10 cellular contexts compared by ENCODE assay signal in genomic region chr17:14310101-14310500, GRCh38. TPM values are rescaled to one million over a fixed set of nuclear protein-coding genes. Genes with fewer than 3 reads are reported as not detected.
DNase-seq lines count a peak whose midpoint lies in the region; ATAC-seq, FAIRE-seq and TF ChIP-seq lines count a peak whose summit lies in the region.
"Had no signal": no experiment of that assay in that cellular context is flagged by ENCODE, and none has a peak within 500 bp of the region (broad histone marks: within the 10 kb centered on the region; RNA-seq: fewer than 3 reads in every experiment).

No MANE protein-coding gene starts in this region.

- DNase-seq in activated T-cell treated with anti-CD3 and anti-CD28 coated beads, Interleukin-2, amount 50 U/mL, for 72 hours, result no peak
- DNase-seq in activated T-cell treated with anti-CD3 and anti-CD28 coated beads, Interleukin-2, amount 50 U/mL, for 1 hour, result no peak
- DNase-seq in central memory CD8-positive, alpha-beta T cell (ENCODE audit: low spot score in 2 of 2), result no peak
- DNase-seq in HepG2 (ENCODE audit: low spot score) (no peak), activated gamma-delta T cell treated with Interleukin-2 at 50 U/mL for 16 hours (no peak), NCI-H2081 treated with DMSO at 0.1 percent for 48 hours (lab: John Stamatoyannopoulos, UW) (no peak)
- DNase-seq: activated CD4-positive, alpha-beta T cell treated with anti-CD3 and anti-CD28 coated beads, Interleukin-2, amount 50 U/mL, for 1 hour; tibial artery had no signal

- no peak for TF ChIP-seq RAD21 in HepG2 (CRISPR knock-in tag; IDR thresholded peaks at IDR 0.05)

- peaks cover 3 to 7% of the 10 kb centered on the region in 2 donors for H3K36me3 Mint-ChIP-seq in activated T-cell treated with anti-CD3 and anti-CD28 coated beads, Interleukin-2, amount 50 U/mL, for 72 hours (ENCODE audit: insufficient read depth in 2 of 2)
- H3K36me3 Mint-ChIP-seq in central memory CD8-positive, alpha-beta T cell (ENCODE audit: insufficient read depth), result peaks cover 10% of the 10 kb centered on the region
- H3K36me3 Mint-ChIP-seq in stimulated activated memory B cell treated with anti-CD40 and anti-IgM and Interleukin-4, amounts not matched to agents 10 μg/mL and 1 μg/mL and 100 μg/mL, for 72 hours, result peaks cover 26% of the 10 kb centered on the region

- H3K9me3 Mint-ChIP-seq in activated T-cell treated with anti-CD3 and anti-CD28 coated beads, Interleukin-2, amount 50 U/mL, for 72 hours, result no peaks in the 10 kb centered on the region
- H3K9me3 Mint-ChIP-seq in central memory CD8-positive, alpha-beta T cell, result no peaks in the 10 kb centered on the region
- no peaks in the 10 kb centered on the region for H3K9me3 Mint-ChIP-seq in stimulated activated memory B cell treated with anti-CD40 and anti-IgM and Interleukin-4, amounts not matched to agents 10 μg/mL and 1 μg/mL and 100 μg/mL, for 72 hours

- no peaks in the 10 kb centered on the region for H3K27me3 ChIP-seq in HepG2 (ENCODE audit: control insufficient read depth in 1 of 2, insufficient read depth in 2 of 2, low read length in 2 of 2)

- H2AFZ ChIP-seq in HepG2 (ENCODE audit: low read length), result no peak overlapping the region

- in situ Hi-C loops in HepG2 (cut with HindIII; ENCODE audit: extremely low pct_ligation_motif_present, low pct_unique_long_range_greater_than_20kb), result no loop called here

- peak overlapping the region; percentile 20 for H3K27ac Mint-ChIP-seq in activated T-cell treated with anti-CD3 and anti-CD28 coated beads, Interleukin-2, amount 50 U/mL, for 72 hours
- H3K27ac Mint-ChIP-seq in central memory CD8-positive, alpha-beta T cell (ENCODE audit: low read depth), result no peak overlapping the region
- H3K27ac Mint-ChIP-seq in stimulated activated memory B cell treated with anti-CD40 and anti-IgM and Interleukin-4, amounts not matched to agents 10 μg/mL and 1 μg/mL and 100 μg/mL, for 72 hours, result no peak overlapping the region

- FAIRE-seq in HepG2 (lab: Jason Lieb, UNC), result no peak

- intact Hi-C loops in HepG2 (cut with micrococcal nuclease; ENCODE audit: unreplicated experiment), result no loop called here

- peaks cover 91% of the 10 kb centered on the region for H3K79me2 ChIP-seq in HepG2 (ENCODE audit: insufficient read depth, low read length)

- TF ChIP-seq POLR2A in HepG2 (IDR thresholded peaks at IDR 0.05; ENCODE audit: insufficient read depth in 1 of 2, low read depth in 2 of 2, low read length in 2 of 2), result no peak

- TF ChIP-seq EP300 in HepG2 (IDR thresholded peaks at IDR 0.05; ENCODE audit: low read depth in 2 of 2, low read length in 2 of 2) (no peak), HepG2 (CRISPR knock-in tag; IDR thresholded peaks at IDR 0.05; ENCODE audit: borderline replicate concordance) (no peak)

- 95% methylated on average over 13 of the region's 13 CpGs for WGBS in HepG2 (ENCODE audit: low lambda C conversion rate)

- peaks cover 48% of the 10 kb centered on the region for H3K4me1 Mint-ChIP-seq in activated T-cell treated with anti-CD3 and anti-CD28 coated beads, Interleukin-2, amount 50 U/mL, for 72 hours (ENCODE audit: low read depth)
- peaks cover 21% of the 10 kb centered on the region for H3K4me1 Mint-ChIP-seq in central memory CD8-positive, alpha-beta T cell
- H3K4me1 Mint-ChIP-seq in stimulated activated memory B cell treated with anti-CD40 and anti-IgM and Interleukin-4, amounts not matched to agents 10 μg/mL and 1 μg/mL and 100 μg/mL, for 72 hours, result peaks cover 20% of the 10 kb centered on the region

- no peaks in the 10 kb centered on the region for H3K9me3 ChIP-seq in HepG2 (ENCODE audit: low read length)
- H3K9me3 ChIP-seq: tibial artery had no signal

- POLR2A ChIA-PET in HepG2 (lab: Yijun Ruan, JAX), result interaction anchor here (1.0 to 14.0 kb wide), 8 partner anchors 9 to 83 kb away, joined by 3 to 288 read pairs (median 5); partner anchors contain the start of gene HS3ST3B1

- H3K9ac ChIP-seq in HepG2 (ENCODE audit: insufficient read depth, low read depth, low read length), result no peak overlapping the region

- H3K36me3 ChIP-seq in HepG2 (replicated peaks in 1 of 2; ENCODE audit: control insufficient read depth in 1 of 2, insufficient read depth in 2 of 2, low read length in 2 of 2), result peaks cover 11 to 37% of the 10 kb centered on the region in 2 experiments; a peak in 4 of 5 replicates
- H3K36me3 ChIP-seq: tibial artery had no signal

- peaks cover 19% of the 10 kb centered on the region for H4K20me1 ChIP-seq in HepG2 (ENCODE audit: insufficient read depth, low read length)

- no peak for TF ChIP-seq CTCF in HepG2 (CRISPR knock-in tag; IDR thresholded peaks at IDR 0.05)

- ATAC-seq in activated T-cell treated with anti-CD3 and anti-CD28 coated beads, Interleukin-2, amount 50 U/mL, for 72 hours (replicated peaks in 1 of 2), result no peak
- no peak for ATAC-seq in central memory CD8-positive, alpha-beta T cell (replicated peaks; ENCODE audit: extremely low read depth, poor library complexity, severe bottlenecking)
- ATAC-seq in HepG2, result no peak
- no peak for ATAC-seq in stimulated activated memory B cell treated with anti-CD40 and anti-IgM and Interleukin-4, amounts not matched to agents 10 μg/mL and 1 μg/mL and 100 μg/mL, for 72 hours
- ATAC-seq in GM21576 (IDR thresholded peaks at IDR 0.05; ENCODE audit: unreplicated experiment), result no peak

- H3K4me3 Mint-ChIP-seq in activated T-cell treated with anti-CD3 and anti-CD28 coated beads, Interleukin-2, amount 50 U/mL, for 72 hours, result peak overlapping the region; percentile 83 to 88
- H3K4me3 Mint-ChIP-seq in central memory CD8-positive, alpha-beta T cell, result peak overlapping the region; percentile 78
- H3K4me3 Mint-ChIP-seq in stimulated activated memory B cell treated with anti-CD40 and anti-IgM and Interleukin-4, amounts not matched to agents 10 μg/mL and 1 μg/mL and 100 μg/mL, for 72 hours, result peak overlapping the region; percentile 11

- H3K27me3 Mint-ChIP-seq in activated T-cell treated with anti-CD3 and anti-CD28 coated beads, Interleukin-2, amount 50 U/mL, for 72 hours (ENCODE audit: low read depth), result no peaks in the 10 kb centered on the region
- H3K27me3 Mint-ChIP-seq in central memory CD8-positive, alpha-beta T cell, result no peaks in the 10 kb centered on the region
- peaks cover 53% of the 10 kb centered on the region for H3K27me3 Mint-ChIP-seq in stimulated activated memory B cell treated with anti-CD40 and anti-IgM and Interleukin-4, amounts not matched to agents 10 μg/mL and 1 μg/mL and 100 μg/mL, for 72 hours

- H3K4me3 ChIP-seq in HepG2 (replicated peaks in 1 of 3; ENCODE audit: insufficient read depth in 1 of 3, low read depth in 2 of 3, low read length in 3 of 3), result no peak overlapping the region

- peak overlapping the region; percentile 66; the same call in 1 of the 2 replicates for H3K4me2 ChIP-seq in HepG2 (ENCODE audit: low read depth, low read length)

- H3K27ac ChIP-seq in HepG2 (ENCODE audit: extremely low read length, insufficient read depth, low read length), result peak overlapping the region; percentile 23
- H3K27ac ChIP-seq: tibial artery had no signal

- BruUV-seq in HepG2 (replicated peaks; lab: Mats Ljungman, UMichigan), result no TSS peak

- CTCF ChIA-PET in HepG2 (lab: Yijun Ruan, JAX; ENCODE audit: low intra/inter-chr PET ratio, low total read pairs), result no interaction called here

- H3K4me1 ChIP-seq in HepG2 (ENCODE audit: insufficient read depth, low read length), result peaks cover 56% of the 10 kb centered on the region

TF ChIP-seq in HepG2, 621 proteins besides CTCF, POLR2A, EP300 and RAD21:
- TF ChIP-seq IRX3 (CRISPR knock-in tag; IDR thresholded peaks at IDR 0.05; ENCODE audit: borderline replicate concordance, low read depth) (no peak), ZBTB38 (CRISPR knock-in tag; IDR thresholded peaks at IDR 0.05) (0 out of 2 replicates have a peak, but pooled peaks have one; percentile 40)

RNA-seq across cellular contexts. Expression of gene HS3ST3B1, which starts 9.2 kb away (rescaled TPM):
- total RNA-seq in activated T-cell treated with anti-CD3 and anti-CD28 coated beads, Interleukin-2, amount 50 U/mL, for 72 hours, result 10 to 100 TPM; 10.8 to 17.1 TPM
- 35.3 and 39.5 TPM in 2 replicates for total RNA-seq in HepG2 (2016; rRNA removed; fragmentation: Illumina TruSeq; extraction: Trizol)
- 5.0 and 5.5 TPM in 2 replicates for total RNA-seq in HepG2 (2016; cell fraction: cytosol; rRNA removed; fragmentation: Illumina TruSeq; extraction: Trizol; ENCODE audit: low read depth)
- 33.5 and 37.1 TPM in 2 replicates for total RNA-seq in HepG2 (2016; cell fraction: insoluble cytoplasmic fraction; rRNA removed; fragmentation: Illumina TruSeq; extraction: Trizol)
- 21.9 and 24.5 TPM in 2 replicates for total RNA-seq in HepG2 (2016; cell fraction: membrane; rRNA removed; fragmentation: Illumina TruSeq; extraction: Trizol)
- total RNA-seq in HepG2 (2016; cell fraction: nucleus; rRNA removed; fragmentation: Illumina TruSeq; extraction: Trizol), result 34.7 and 37.1 TPM in 2 replicates
- polyA plus RNA-seq in HepG2 (2011; rRNA removed), result 14.6 and 15.7 TPM in 2 replicates
- polyA plus RNA-seq in HepG2 (2011; cell fraction: cytosol; rRNA removed), result 10.2 and 10.4 TPM in 2 replicates
- polyA plus RNA-seq in HepG2 (2011; cell fraction: nucleus; rRNA removed), result 16.6 and 20.5 TPM in 2 replicates
- polyA plus RNA-seq in HepG2 (2012), result 15.3 and 18.6 TPM in 2 replicates
- polyA plus RNA-seq in HepG2 (2016; cell fraction: cytosol; fragmentation: Illumina TruSeq; extraction: Trizol; ENCODE audit: low read depth), result 1.9 and 2.3 TPM in 2 replicates
- polyA plus RNA-seq in HepG2 (2016; cell fraction: insoluble cytoplasmic fraction; fragmentation: Illumina TruSeq; extraction: Trizol; ENCODE audit: low read depth), result 19.7 and 21.9 TPM in 2 replicates
- 7.2 and 7.3 TPM in 2 replicates for polyA plus RNA-seq in HepG2 (2016; cell fraction: membrane; fragmentation: Illumina TruSeq; extraction: Trizol; ENCODE audit: low read depth)
- 39.2 and 41.9 TPM in 2 replicates for polyA plus RNA-seq in HepG2 (2016; cell fraction: nucleus; fragmentation: Illumina TruSeq; extraction: Trizol; ENCODE audit: insufficient read depth, low read depth)
- polyA minus RNA-seq in HepG2 (2011; rRNA and poly(A)+ RNA removed; ENCODE audit: low replicate concordance), result 67.6 TPM in 1 of 2 replicates, not detected in the other
- polyA minus RNA-seq in HepG2 (2011; cell fraction: cytosol; rRNA and poly(A)+ RNA removed), result 34.2 and 35.7 TPM in 2 replicates
- 25.6 and 26.4 TPM in 2 replicates for polyA minus RNA-seq in HepG2 (2011; cell fraction: nucleus; rRNA and poly(A)+ RNA removed)

Comparison
In these comparisons a context has a peak if more than half of its experiments do, and no peak if none do; other contexts are left out.
1. H3K4me3 Mint-ChIP-seq: peak in every context shown above with its lines; median percentile 86 in activated T-cell treated with anti-CD3 and anti-CD28 coated beads, Interleukin-2, amount 50 U/mL, for 72 hours; 78 in central memory CD8-positive, alpha-beta T cell; 11 in stimulated activated memory B cell treated with anti-CD40 and anti-IgM and Interleukin-4, amounts not matched to agents 10 μg/mL and 1 μg/mL and 100 μg/mL, for 72 hours.